Comparison of ENCODE assay signal across 1 cellular context in genomic region chr1:83026745-83027144, GRCh38.
TF ChIP-seq lines count a peak whose summit lies in the region.

No MANE protein-coding gene starts in this region.

TF ChIP-seq in SK-N-SH treated with all-trans-retinoic acid at 6 μM for 48 hours, 23 proteins besides CTCF, POLR2A, EP300 and RAD21 (continued from another document):
- TF ChIP-seq TCF4 (CRISPR knock-in tag; IDR thresholded peaks at IDR 0.05; ENCODE audit: borderline replicate concordance) (no peak), CSRNP3 (CRISPR knock-in tag; IDR thresholded peaks at IDR 0.05) (no peak), PATZ1 (CRISPR knock-in tag; IDR thresholded peaks at IDR 0.05; ENCODE audit: borderline replicate concordance) (no peak), ISL1 (CRISPR knock-in tag; IDR thresholded peaks at IDR 0.05) (no peak), OSR1 (CRISPR knock-in tag; IDR thresholded peaks at IDR 0.05) (no peak), GLIS3 (CRISPR knock-in tag; IDR thresholded peaks at IDR 0.05) (no peak), CREB5 (CRISPR knock-in tag; IDR thresholded peaks at IDR 0.05; ENCODE audit: low read depth) (no peak), SNAI2 (CRISPR knock-in tag; IDR thresholded peaks at IDR 0.05) (no peak), PPARA (CRISPR knock-in tag; IDR thresholded peaks at IDR 0.05; ENCODE audit: borderline replicate concordance) (no peak), ZNF70 (CRISPR knock-in tag; IDR thresholded peaks at IDR 0.05) (no peak), BACH2 (CRISPR knock-in tag; IDR thresholded peaks at IDR 0.05; ENCODE audit: borderline replicate concordance) (no peak)
